In genomic region chr13:110561335-110562033, GRCh38 we compare ENCODE assay signal across 7 cellular contexts.
DNase-seq lines count a peak whose midpoint lies in the region; ATAC-seq lines count a peak whose summit lies in the region.

Gene RAB20, minus strand, starts transcription at chr13:110561722. Its CDS starts 203 bp downstream, at chr13:110561519.

- ATAC-seq in GM18502 (IDR thresholded peaks at IDR 0.05; ENCODE audit: poor library complexity, unreplicated experiment) (peak; percentile 78), HG02642 (IDR thresholded peaks at IDR 0.05; ENCODE audit: poor library complexity, unreplicated experiment) (peak; percentile 74)
- peak; percentile 62 to 71 for ATAC-seq in activated CD4-positive, CD25-positive, alpha-beta regulatory T cell treated with anti-CD3 and anti-CD28 coated beads, Interleukin-2, amount 50 U/mL, for 24 hours

- DNase-seq in NCI-H146 treated with DMSO at 0.1 percent for 48 hours (lab: John Stamatoyannopoulos, UW; ENCODE audit: unreplicated experiment): peak; percentile 61
- peak; percentile 11 for DNase-seq in cerebellar cortex (ENCODE audit: low spot score)
- peak; percentile 85 for DNase-seq in kidney tubule cell (ENCODE audit: low spot score)
- peak; percentile 6 to 53 (median 22) for DNase-seq in stimulated activated CD4-positive, alpha-beta T cell treated with anti-CD3 and anti-CD28 coated beads, Interleukin-1b, Interleukin-23, amount 100 ng/mL, for 24 hours (ENCODE audit: low read depth in 4 of 4, low spot score in 1 of 4)

Comparison
In these comparisons a context has a peak if more than half of its experiments do, and no peak if none do; other contexts are left out.
1. Peak in every context shown above with its lines: DNase-seq and ATAC-seq.
2. DNase-seq: peak in every context shown above with its lines; median percentile 85 in kidney tubule cell; 61 in NCI-H146 treated with DMSO at 0.1 percent for 48 hours; 22 in stimulated activated CD4-positive, alpha-beta T cell treated with anti-CD3 and anti-CD28 coated beads, Interleukin-1b, Interleukin-23, amount 100 ng/mL, for 24 hours; 11 in cerebellar cortex.